ENCODE assay signal across 19 cellular contexts in genomic region chr3:138846350-138846756, GRCh38. TPM values are rescaled to one million over a fixed set of nuclear protein-coding genes. Genes with fewer than 3 reads are reported as not detected.
A peak's percentile ranks its signal among the peaks of the same experiment; 100 is the strongest.
DNase-seq lines count a peak whose midpoint lies in the region; ATAC-seq and TF ChIP-seq lines count a peak whose summit lies in the region.
"Had no signal": no experiment of that assay in that cellular context is flagged by ENCODE, and none has a peak within 500 bp of the region (broad histone marks: within the 10 kb centered on the region; RNA-seq: fewer than 3 reads in every experiment).

No MANE protein-coding gene starts in this region.

- WGBS in H9 (ENCODE audit: extremely low coverage, insufficient read length, low lambda C conversion rate), result no CpG with 5 or more reads among the region's 6 CpGs
- 74 to 89% methylated on average over 6 of the region's 6 CpGs for WGBS in endodermal cell (ENCODE audit: insufficient coverage in 1 of 2, insufficient read length in 1 of 2), 2 experiments
- no CpG with 5 or more reads among the region's 6 CpGs for WGBS in neuronal stem cell (ENCODE audit: extremely low coverage in 2 of 2, insufficient read length in 2 of 2, insufficient replicate concordance in 1 of 2), 2 donors

- H3K9ac ChIP-seq in H9 (ENCODE audit: extremely low read depth, insufficient read length, low read length) (peak overlapping the region; percentile 46), endodermal cell (ENCODE audit: extremely low read depth, low read length, poor library complexity, severe bottlenecking) (no peak overlapping the region), neuronal stem cell (ENCODE audit: low read depth, low read length, poor library complexity) (no peak overlapping the region)

- no peak overlapping the region for H3T11ph ChIP-seq in H9 (ENCODE audit: low read length)

- DNase-seq in H9 (no peak), NOMO-1 (lab: John Stamatoyannopoulos, UW; ENCODE audit: unreplicated experiment in 2 of 2) (peak; percentile 94), endodermal cell (peak; percentile 59), neuronal stem cell (ENCODE audit: low spot score) (no peak), omental fat pad (ENCODE audit: low spot score) (no peak), NCI-H1417 treated with DMSO at 0.1 percent for 48 hours (lab: John Stamatoyannopoulos, UW) (no peak), NCI-H2107 treated with DMSO at 0.1 percent for 48 hours (lab: John Stamatoyannopoulos, UW; ENCODE audit: unreplicated experiment) (no peak)
- DNase-seq: activated CD4-positive, alpha-beta T cell treated with anti-CD3 and anti-CD28 coated beads for 48 hours; activated naive CD8-positive, alpha-beta T cell treated with anti-CD3 and anti-CD28 coated beads, Interleukin-2, amount 50 U/mL, for 24 hours; CD8-positive, alpha-beta T cell; cortex of kidney; DMS79 treated with DMSO at 0.1 percent for 48 hours; hippocampal formation; mucosa of descending colon; NCI-H1694 treated with DMSO at 0.1 percent for 48 hours; nucleus accumbens; right cardiac atrium had no signal

- H2AK5ac ChIP-seq in H9 (ENCODE audit: insufficient read length, low read length) (peak overlapping the region; percentile 98), neuronal stem cell (ENCODE audit: low read depth, low read length) (no peak overlapping the region)

- H4K8ac ChIP-seq in H9 (replicated peaks; ENCODE audit: insufficient read length, low read depth, low read length) (peak overlapping the region; percentile 58), neuronal stem cell (ENCODE audit: low read depth, low read length) (no peak overlapping the region)

- H3K4ac ChIP-seq in H9 (ENCODE audit: low read depth, low read length), result no peak overlapping the region; the same call in 1 of the 2 replicates
- no peak overlapping the region for H3K4ac ChIP-seq in neuronal stem cell (ENCODE audit: low read length)

- peak overlapping the region; percentile 59 for H3K4me3 ChIP-seq in endodermal cell (ENCODE audit: low read length)
- H3K4me3 ChIP-seq in neuronal stem cell (ENCODE audit: low read length in 2 of 2), result no peak overlapping the region
- H3K4me3 ChIP-seq: mucosa of descending colon had no signal

- H3K4me2 ChIP-seq in H9 (ENCODE audit: insufficient read depth, insufficient read length, low read length) (peak overlapping the region; percentile 36), neuronal stem cell (ENCODE audit: insufficient read depth, low read length, poor library complexity, severe bottlenecking) (no peak overlapping the region)

- H3K79me2 ChIP-seq in H9 (ENCODE audit: insufficient read depth, low read length), result no peaks in the 10 kb centered on the region

- no peaks in the 10 kb centered on the region for H3K36me3 ChIP-seq in endodermal cell (ENCODE audit: control insufficient read depth, insufficient read depth, low read length)
- no peaks in the 10 kb centered on the region for H3K36me3 ChIP-seq in neuronal stem cell (replicated peaks in 1 of 2; ENCODE audit: control insufficient read depth in 2 of 2, insufficient read depth in 2 of 2, low read length in 2 of 2)

- no peaks in the 10 kb centered on the region for H3K27me3 Mint-ChIP-seq in H9 (ENCODE audit: low read depth)
- H3K27me3 Mint-ChIP-seq in endodermal cell (ENCODE audit: insufficient read depth), result no peaks in the 10 kb centered on the region
- H3K27me3 Mint-ChIP-seq: activated naive CD8-positive, alpha-beta T cell treated with anti-CD3 and anti-CD28 coated beads, Interleukin-2, amount 50 U/mL, for 24 hours had no signal

- H2BK12ac ChIP-seq in H9 (ENCODE audit: insufficient read length, low read depth, low read length) (peak overlapping the region; percentile 92), neuronal stem cell (ENCODE audit: low read length) (no peak overlapping the region)

- peak overlapping the region; percentile 94 for H3K18ac ChIP-seq in H9 (ENCODE audit: insufficient read length, low read depth, low read length)
- H3K18ac ChIP-seq in neuronal stem cell (ENCODE audit: low read length), result no peak overlapping the region

- H2BK120ac ChIP-seq in H9 (ENCODE audit: low read depth, low read length, poor library complexity, severe bottlenecking) (peak overlapping the region; percentile 79), neuronal stem cell (ENCODE audit: low read depth, low read length) (no peak overlapping the region)

- H3K27me3 ChIP-seq in H9 (ENCODE audit: insufficient read depth, low read length) (no peaks in the 10 kb centered on the region), endodermal cell (ENCODE audit: control insufficient read depth, insufficient read depth, low read length, poor library complexity, severe bottlenecking) (no peaks in the 10 kb centered on the region), neuronal stem cell (ENCODE audit: control insufficient read depth in 3 of 3, insufficient read depth in 3 of 3, low read depth in 1 of 3, low read length in 3 of 3) (no peaks in the 10 kb centered on the region)

- H2BK20ac ChIP-seq in H9 (ENCODE audit: low read depth, low read length, poor library complexity, severe bottlenecking), result peak overlapping the region; percentile 32

- H3K23me2 ChIP-seq in H9 (ENCODE audit: insufficient read length, low read depth, low read length, poor library complexity, severe bottlenecking), result no peaks in the 10 kb centered on the region

- H2BK5ac ChIP-seq in H9 (ENCODE audit: insufficient read length, low read length) (peak overlapping the region; percentile 14), neuronal stem cell (ENCODE audit: low read length) (no peak overlapping the region)

- peak overlapping the region; percentile 98 for H4K5ac ChIP-seq in H9 (ENCODE audit: insufficient read length, low read depth, low read length)

- H3K4me1 ChIP-seq in H9 (ENCODE audit: insufficient read depth, low read length) (peaks cover 8% of the 10 kb centered on the region), endodermal cell (ENCODE audit: control insufficient read depth, insufficient read depth, low read length) (peaks cover 4% of the 10 kb centered on the region), neuronal stem cell (ENCODE audit: control insufficient read depth in 2 of 2, insufficient read depth in 1 of 2, low read depth in 1 of 2, low read length in 2 of 2) (peaks cover 1 to 6% of the 10 kb centered on the region in 2 donors)

- no peak for TF ChIP-seq CTCF in H9 (conservative IDR thresholded peaks at IDR 0.05)
- no peak for TF ChIP-seq CTCF in endodermal cell (conservative IDR thresholded peaks at IDR 0.05)
- TF ChIP-seq CTCF in omental fat pad (IDR thresholded peaks at IDR 0.05), result no peak

- no peaks in the 10 kb centered on the region for H3K79me1 ChIP-seq in H9 (ENCODE audit: insufficient read depth, low read depth, low read length, poor library complexity, severe bottlenecking)
- no peaks in the 10 kb centered on the region for H3K79me1 ChIP-seq in neuronal stem cell (ENCODE audit: low read depth, low read length)

- H4K91ac ChIP-seq in H9 (ENCODE audit: insufficient read length, low read depth, low read length) (peak overlapping the region; percentile 86), neuronal stem cell (ENCODE audit: low read depth, low read length, poor library complexity) (no peak overlapping the region)

- H3K36me3 Mint-ChIP-seq in H9 (ENCODE audit: insufficient read depth in 1 of 3, low read depth in 3 of 3) (no peaks in the 10 kb centered on the region; a peak in 1 of 7 replicates), endodermal cell (ENCODE audit: low read depth) (no peaks in the 10 kb centered on the region)
- H3K36me3 Mint-ChIP-seq: CD8-positive, alpha-beta T cell had no signal

- H3K9me3 Mint-ChIP-seq in H9 (no peaks in the 10 kb centered on the region), endodermal cell (peaks cover 14% of the 10 kb centered on the region)
- H3K9me3 Mint-ChIP-seq: activated naive CD8-positive, alpha-beta T cell treated with anti-CD3 and anti-CD28 coated beads, Interleukin-2, amount 50 U/mL, for 24 hours; activated T-helper 2 cell treated with anti-CD3 and anti-CD28 coated beads, Interferon-gamma antibody, Interleukin-2, Interleukin-4, amounts not matched to agents 10 μg/mL and 5 μg/mL and 100 μg/mL, durations not matched to agents 14 hours and 24 hours and 36 hours; CD8-positive, alpha-beta T cell had no signal

- peak overlapping the region; percentile 97 for H3K27ac ChIP-seq in H9 (ENCODE audit: insufficient read length, low read depth, low read length)
- H3K27ac ChIP-seq in endodermal cell (ENCODE audit: low read depth, low read length), result peak overlapping the region; percentile 65
- peak overlapping the region; percentile 63 for H3K27ac ChIP-seq in neuronal stem cell (replicated peaks; ENCODE audit: low read length)

- H3K4me3 Mint-ChIP-seq in H9 (peak overlapping the region in 1 of 2 experiments; percentile 2; a peak in 1 of 5 replicates), endodermal cell (no peak overlapping the region)
- H3K4me3 Mint-ChIP-seq: activated naive CD8-positive, alpha-beta T cell treated with anti-CD3 and anti-CD28 coated beads, Interleukin-2, amount 50 U/mL, for 24 hours; CD8-positive, alpha-beta T cell had no signal

- H3K27ac Mint-ChIP-seq in H9 (peak overlapping the region; percentile 93 to 98 (median 98)), endodermal cell (peak overlapping the region; percentile 81)
- H3K27ac Mint-ChIP-seq: activated naive CD8-positive, alpha-beta T cell treated with anti-CD3 and anti-CD28 coated beads, Interleukin-2, amount 50 U/mL, for 24 hours; activated T-helper 2 cell treated with anti-CD3 and anti-CD28 coated beads, Interferon-gamma antibody, Interleukin-2, Interleukin-4, amounts not matched to agents 10 μg/mL and 5 μg/mL and 100 μg/mL, durations not matched to agents 14 hours and 24 hours and 36 hours; CD8-positive, alpha-beta T cell had no signal

- H3K4me1 Mint-ChIP-seq in H9 (peaks cover 38 to 49% of the 10 kb centered on the region in 2 experiments), endodermal cell (peaks cover 9% of the 10 kb centered on the region)
- H3K4me1 Mint-ChIP-seq: activated naive CD8-positive, alpha-beta T cell treated with anti-CD3 and anti-CD28 coated beads, Interleukin-2, amount 50 U/mL, for 24 hours had no signal

- ATAC-seq in omental fat pad (ENCODE audit: low FRiP score) (no peak), HG03460 (IDR thresholded peaks at IDR 0.05; ENCODE audit: unreplicated experiment) (no peak)
- ATAC-seq: activated naive CD8-positive, alpha-beta T cell treated with anti-CD3 and anti-CD28 coated beads, Interleukin-2, amount 50 U/mL, for 24 hours; CD8-positive, alpha-beta T cell; mucosa of descending colon had no signal

- H3K14ac ChIP-seq in H9 (ENCODE audit: insufficient read depth, low read length) (peak overlapping the region; percentile 83; the same call in 1 of the 2 replicates), neuronal stem cell (ENCODE audit: low read length) (no peak overlapping the region)

- H3K56ac ChIP-seq in H9 (ENCODE audit: insufficient read length, low read depth, low read length), result peak overlapping the region; percentile 76

- H3K9me3 ChIP-seq in H9 (ENCODE audit: control insufficient read depth, low read depth, low read length) (no peaks in the 10 kb centered on the region), endodermal cell (ENCODE audit: control insufficient read depth, low read length) (peaks cover 18% of the 10 kb centered on the region), neuronal stem cell (replicated peaks in 1 of 2; ENCODE audit: control insufficient read depth in 2 of 2, insufficient read depth in 1 of 2, low read depth in 1 of 2, low read length in 2 of 2) (no peaks in the 10 kb centered on the region)
- H3K9me3 ChIP-seq: mucosa of descending colon had no signal

- no peak overlapping the region for H3K23ac ChIP-seq in H9 (ENCODE audit: insufficient read length, low read depth, low read length)
- H3K23ac ChIP-seq in neuronal stem cell (ENCODE audit: low read depth, low read length, poor library complexity), result no peak overlapping the region

- no peak overlapping the region for H2AFZ ChIP-seq in H9 (ENCODE audit: low read length)
- H2AFZ ChIP-seq in neuronal stem cell (ENCODE audit: low read length), result no peak overlapping the region

- H2BK15ac ChIP-seq in H9 (ENCODE audit: low read depth, low read length) (no peak overlapping the region), neuronal stem cell (ENCODE audit: low read length) (no peak overlapping the region)

- no peaks in the 10 kb centered on the region for H4K20me1 ChIP-seq in H9 (ENCODE audit: control insufficient read depth, insufficient read depth, insufficient read length)

RNA-seq across cellular contexts. Expression of gene PIK3CB, which starts 11.6 kb away (rescaled TPM):
- total RNA-seq in H9 (2021) (33.0 and 35.6 TPM in 2 replicates), endodermal cell (10 to 100 TPM; 51.4 to 53.0 TPM), omental fat pad (10 to 100 TPM; 20.6 to 42.8 (median 22.4) TPM)
- polyA plus RNA-seq in endodermal cell (2013, experiment 1 of 2), result 22.5 TPM
- polyA plus RNA-seq in endodermal cell (2013, experiment 2 of 2), result 23.9 TPM
- polyA plus RNA-seq in neuronal stem cell (2013, experiment 1 of 2), result 10.4 TPM
- 11.4 TPM for polyA plus RNA-seq in neuronal stem cell (2013, experiment 2 of 2)

Comparison
In these comparisons a context has a peak if more than half of its experiments do, and no peak if none do; other contexts are left out.
1. DNase-seq: peak in NOMO-1 (2 of 2) and endodermal cell (single experiment); none in H9 (single experiment), neuronal stem cell (single experiment), omental fat pad (single experiment), NCI-H1417 treated with DMSO at 0.1 percent for 48 hours (single experiment) and NCI-H2107 treated with DMSO at 0.1 percent for 48 hours (single experiment).
2. Peak in every context shown above with its lines, with median percentiles within 50 percentile points of each other: H3K27ac ChIP-seq.